9 cellular contexts compared by ENCODE assay signal in genomic region chr11:325796-326591, GRCh38. TPM values are rescaled to one million over a fixed set of nuclear protein-coding genes. Genes with fewer than 3 reads are reported as not detected.
A peak's percentile ranks its signal among the peaks of the same experiment; 100 is the strongest.
DNase-seq lines count a peak whose midpoint lies in the region; ATAC-seq and TF ChIP-seq lines count a peak whose summit lies in the region.
"Had no signal": no experiment of that assay in that cellular context is flagged by ENCODE, and none has a peak within 500 bp of the region (broad histone marks: within the 10 kb centered on the region; RNA-seq: fewer than 3 reads in every experiment).

No MANE protein-coding gene starts in this region.

- no peaks in the 10 kb centered on the region for H3K36me3 ChIP-seq in HEK293 (ENCODE audit: control insufficient read depth in 2 of 2, insufficient read depth in 1 of 2, low read length in 2 of 2)
- no peaks in the 10 kb centered on the region for H3K36me3 ChIP-seq in liver (ENCODE audit: control insufficient read depth in 4 of 4, insufficient read depth in 3 of 4, low read depth in 1 of 4, low read length in 3 of 4)

- no peaks in the 10 kb centered on the region for H3K27me3 Mint-ChIP-seq in activated naive CD8-positive, alpha-beta T cell

- TF ChIP-seq RAD21 in liver (IDR thresholded peaks at IDR 0.05), result no peak

- peak overlapping the region; percentile 97 for H3K27ac Mint-ChIP-seq in activated naive CD8-positive, alpha-beta T cell

- H3K4me3 Mint-ChIP-seq in activated naive CD8-positive, alpha-beta T cell, result peak overlapping the region; percentile 75

- DNase-seq in stimulated activated naive CD8-positive, alpha-beta T cell treated with anti-CD3 and anti-CD28 coated beads, Interleukin-15, Interleukin-2, amounts not matched to agents 100 U/mL and 50 U/mL, for 24 hours, result no peak
- DNase-seq in NCI-H128 (lab: John Stamatoyannopoulos, UW; ENCODE audit: unreplicated experiment), result no peak
- DNase-seq in SIG-M5 (lab: John Stamatoyannopoulos, UW), result no peak
- no peak for DNase-seq in KG1 (lab: John Stamatoyannopoulos, UW)

- no peaks in the 10 kb centered on the region for H3K9me3 ChIP-seq in HEK293 (ENCODE audit: control insufficient read depth, insufficient read depth, low read depth, low read length)
- H3K9me3 ChIP-seq in liver (ENCODE audit: control insufficient read depth in 4 of 4, low read length in 3 of 4), result no peaks in the 10 kb centered on the region

- no peaks in the 10 kb centered on the region for H3K36me3 Mint-ChIP-seq in activated naive CD8-positive, alpha-beta T cell

- WGBS in liver, result 88% methylated on average over 30 of the region's 30 CpGs

- H3K9me3 Mint-ChIP-seq in activated naive CD8-positive, alpha-beta T cell (ENCODE audit: low read depth), result no peaks in the 10 kb centered on the region

- H3K27me3 ChIP-seq in liver (ENCODE audit: control insufficient read depth in 4 of 4, insufficient read depth in 4 of 4, low read length in 3 of 4), result no peaks in the 10 kb centered on the region

- peak overlapping the region; percentile 11 to 57 for H3K9ac ChIP-seq in liver (ENCODE audit: low read depth in 1 of 2, low read length in 2 of 2)

- TF ChIP-seq CTCF in HEK293 (tag by site-specific recombination; IDR thresholded peaks at IDR 0.05) (no peak), liver (IDR thresholded peaks at IDR 0.05; ENCODE audit: low read depth, low read length, missing input control) (no peak)

- POLR2A ChIA-PET in HEK293 (lab: Yijun Ruan, JAX), result interaction anchor here (1.6 kb wide), 1 partner anchor 30 kb away, joined by 5 read pairs; no protein-coding TSS in a partner anchor

- H3K27ac ChIP-seq in HEK293 (ENCODE audit: extremely low read depth, low read depth, low read length), result no peak overlapping the region
- H3K27ac ChIP-seq in liver (ENCODE audit: low read depth in 1 of 2, low read length in 2 of 2), result peak overlapping the region; percentile 76 to 92

- no peak overlapping the region for H3K4me3 ChIP-seq in HEK293 (ENCODE audit: low read depth, low read length)
- H3K4me3 ChIP-seq in liver (ENCODE audit: low read depth in 1 of 3, low read length in 3 of 3), result no peak overlapping the region

- no peaks in the 10 kb centered on the region for H3K4me1 ChIP-seq in HEK293 (ENCODE audit: control insufficient read depth, insufficient read depth, low read length)
- peaks cover 0 to 15% (median 10%) of the 10 kb centered on the region in 4 donors for H3K4me1 ChIP-seq in liver (ENCODE audit: control insufficient read depth in 4 of 4, insufficient read depth in 4 of 4, low read length in 3 of 4)

- H3K4me1 Mint-ChIP-seq in activated naive CD8-positive, alpha-beta T cell (ENCODE audit: low read depth), result peaks cover 64% of the 10 kb centered on the region

- CTCF ChIA-PET in HEK293 (lab: Yijun Ruan, JAX), result no interaction called here

- peak; percentile 10 for ATAC-seq in stimulated activated naive CD8-positive, alpha-beta T cell treated with anti-CD3 and anti-CD28 coated beads, Interleukin-15, Interleukin-2, amounts not matched to agents 100 U/mL and 50 U/mL, for 24 hours
- ATAC-seq in GM19455 (IDR thresholded peaks at IDR 0.05; ENCODE audit: unreplicated experiment), result no peak

TF ChIP-seq in HEK293, 187 proteins besides CTCF, POLR2A, EP300 and RAD21:
- TF ChIP-seq ZNF10 (tag by site-specific recombination; IDR thresholded peaks at IDR 0.05) (no peak), ZIC2 (tag by site-specific recombination; IDR thresholded peaks at IDR 0.05) (0 out of 2 replicates have a peak, but pooled peaks have one; percentile 56)
TF ChIP-seq in HEK293: peak in this region for 1.

TF ChIP-seq in liver, 16 proteins besides CTCF, POLR2A, EP300 and RAD21:
- no peak for TF ChIP-seq SP1 (IDR thresholded peaks at IDR 0.05)
- TF ChIP-seq YY1 (IDR thresholded peaks at IDR 0.05), result no peak
- TF ChIP-seq MAX (IDR thresholded peaks at IDR 0.05), result no peak
- TF ChIP-seq NR2F2 (IDR thresholded peaks at IDR 0.05), result no peak
- TF ChIP-seq TAF1 (conservative IDR thresholded peaks at IDR 0.05), result no peak
- TF ChIP-seq RXRA (IDR thresholded peaks at IDR 0.05), result no peak
- TF ChIP-seq ATF3 (IDR thresholded peaks at IDR 0.05), result no peak
- TF ChIP-seq ZBTB33 (IDR thresholded peaks at IDR 0.05), result no peak
- no peak for TF ChIP-seq EGR1 (IDR thresholded peaks at IDR 0.05; ENCODE audit: low read depth in 2 of 2)
- no peak for TF ChIP-seq REST (IDR thresholded peaks at IDR 0.05)
- TF ChIP-seq GABPA (IDR thresholded peaks at IDR 0.05 in 1 of 2, conservative IDR thresholded peaks at IDR 0.05 in 1 of 2), result no peak
- TF ChIP-seq HNF4A (conservative IDR thresholded peaks at IDR 0.05), result no peak
- TF ChIP-seq FOXA2 (IDR thresholded peaks at IDR 0.05), result no peak
- no peak for TF ChIP-seq JUND (IDR thresholded peaks at IDR 0.05)
- no peak for TF ChIP-seq FOXA1 (IDR thresholded peaks at IDR 0.05)
- TF ChIP-seq HNF4G (IDR thresholded peaks at IDR 0.05), result no peak

RNA-seq across cellular contexts. Expression of gene IFITM3, which starts 5.3 kb away (rescaled TPM):
- 100 to 1,000 TPM in 1 of 2 donors, 10 to 100 TPM in 1; 48.6 to 105 TPM for total RNA-seq in liver
- 1,000 to 10,000 TPM; 2,070 to 2,255 TPM for polyA plus RNA-seq in liver

RNA-seq across cellular contexts. Expression of gene IFITM1, which starts 12.2 kb away (rescaled TPM):
- total RNA-seq in liver, result 10 to 100 TPM; 12.6 to 37.4 TPM
- 100 to 1,000 TPM in 1 of 2 donors, 10 to 100 TPM in 1; 96.0 to 113 TPM for polyA plus RNA-seq in liver

RNA-seq across cellular contexts. Expression of gene IFITM2, which starts 18.4 kb away (rescaled TPM):
- total RNA-seq in liver, result 10 to 100 TPM in 1 of 2 donors, 1 to 10 TPM in 1; 8.5 to 49.0 TPM
- 1,000 to 10,000 TPM in 1 of 2 donors, 100 to 1,000 TPM in 1; 759 to 1,441 TPM for polyA plus RNA-seq in liver

RNA-seq across cellular contexts. Expression of gene IFITM5, which starts 26.7 kb away (rescaled TPM):
- total RNA-seq in liver, result not detected
- polyA plus RNA-seq in liver, result not detected
- total RNA-seq: bronchial epithelial cell had no signal

RNA-seq across cellular contexts. Expression of gene PGGHG, which starts 37.1 kb away (rescaled TPM):
- 10 to 100 TPM in 1 of 2 donors, 1 to 10 TPM in 1; 1.3 to 11.4 TPM for total RNA-seq in liver
- polyA plus RNA-seq in liver, result 1 to 10 TPM; 5.4 to 9.6 TPM
